15 cellular contexts compared by ENCODE assay signal in genomic region chr4:174707897-174708296, GRCh38.
"Had no signal": no experiment of that assay in that cellular context is flagged by ENCODE, and none has a peak within 500 bp of the region (broad histone marks: within the 10 kb centered on the region; RNA-seq: fewer than 3 reads in every experiment).

No MANE protein-coding gene starts in this region.

- DNase-seq: effector memory CD8-positive, alpha-beta T cell; esophagus squamous epithelium; heart left ventricle; hippocampal formation; left colon; mammary epithelial cell; naive thymus-derived CD4-positive, alpha-beta T cell; nephron progenitor cell; small intestine; stimulated activated CD4-positive, alpha-beta T cell treated with anti-CD3 and anti-CD28 coated beads, Interleukin-12 subunit alpha, Interleukin-12 subunit beta, amount 100 ng/mL, for 4 hours; stimulated activated naive CD4-positive, alpha-beta T cell; stomach; substantia nigra; trophoblast cell had no signal

- ATAC-seq: effector memory CD8-positive, alpha-beta T cell; left colon; naive thymus-derived CD4-positive, alpha-beta T cell had no signal

- H3K4me1 ChIP-seq: esophagus squamous epithelium, stomach had no signal

- H3K4me3 ChIP-seq: esophagus squamous epithelium, heart left ventricle, stomach, thoracic aorta had no signal

- H3K36me3 ChIP-seq: esophagus squamous epithelium, heart left ventricle, stomach, thoracic aorta had no signal

- H3K9me3 ChIP-seq: esophagus squamous epithelium, heart left ventricle, stomach, thoracic aorta had no signal

- H3K27ac ChIP-seq: esophagus squamous epithelium, stomach, thoracic aorta had no signal

- H3K27me3 ChIP-seq: esophagus squamous epithelium, heart left ventricle, stomach had no signal
